Comparison of ENCODE assay signal across 15 cellular contexts in genomic region chr17:8273884-8274444, GRCh38. TPM values are rescaled to one million over a fixed set of nuclear protein-coding genes. Genes with fewer than 3 reads are reported as not detected.
"Had no signal": no experiment of that assay in that cellular context is flagged by ENCODE, and none has a peak within 500 bp of the region (broad histone marks: within the 10 kb centered on the region; RNA-seq: fewer than 3 reads in every experiment).

No MANE protein-coding gene starts in this region.

- DNase-seq: activated CD4-positive, alpha-beta T cell treated with anti-CD3 and anti-CD28 coated beads for 48 hours; activated naive CD4-positive, alpha-beta T cell treated with anti-CD3 and anti-CD28 coated beads, Interleukin-2, amount 10 ng/mL, durations not matched to agents 7 days and 5 days; activated T-cell treated with anti-CD3 and anti-CD28 coated beads for 4 hours; central memory CD4-positive, alpha-beta T cell; effector memory CD4-positive, alpha-beta T cell; left ventricle myocardium inferior; mesendoderm; right cardiac atrium; stimulated activated CD4-positive, alpha-beta T cell treated with anti-CD3 and anti-CD28 coated beads, Interleukin-12 subunit alpha, Interleukin-12 subunit beta, amount 100 ng/mL, for 4 hours; stimulated activated naive CD4-positive, alpha-beta T cell treated with Interleukin-2 at 50 U/mL for 16 hours; upper lobe of left lung had no signal

- H3K4me3 Mint-ChIP-seq: activated naive CD4-positive, alpha-beta T cell treated with anti-CD3 and anti-CD28 coated beads, Interleukin-2, amount 10 ng/mL, durations not matched to agents 7 days and 5 days had no signal

- H3K9me3 ChIP-seq: left ventricle myocardium inferior, suprapubic skin, upper lobe of left lung had no signal

- H3K27ac Mint-ChIP-seq: activated naive CD4-positive, alpha-beta T cell treated with anti-CD3 and anti-CD28 coated beads, Interleukin-2, amount 10 ng/mL, durations not matched to agents 7 days and 5 days; activated T-helper 2 cell treated with anti-CD3 and anti-CD28 coated beads, Interferon-gamma antibody, Interleukin-2, Interleukin-4, amounts not matched to agents 10 μg/mL and 5 μg/mL and 100 μg/mL, durations not matched to agents 14 hours and 24 hours and 36 hours had no signal

- H3K27ac ChIP-seq: epithelial cell of prostate, left ventricle myocardium inferior, suprapubic skin, upper lobe of left lung had no signal

- H3K4me1 ChIP-seq: left ventricle myocardium inferior, suprapubic skin, upper lobe of left lung had no signal

- H3K27me3 ChIP-seq: suprapubic skin, upper lobe of left lung had no signal

- H3K4me3 ChIP-seq: left ventricle myocardium inferior, suprapubic skin, upper lobe of left lung had no signal

- H3K27me3 Mint-ChIP-seq: activated naive CD4-positive, alpha-beta T cell treated with anti-CD3 and anti-CD28 coated beads, Interleukin-2, amount 10 ng/mL, durations not matched to agents 7 days and 5 days had no signal

- H3K4me1 Mint-ChIP-seq: activated naive CD4-positive, alpha-beta T cell treated with anti-CD3 and anti-CD28 coated beads, Interleukin-2, amount 10 ng/mL, durations not matched to agents 7 days and 5 days had no signal

- H3K9me3 Mint-ChIP-seq: activated naive CD4-positive, alpha-beta T cell treated with anti-CD3 and anti-CD28 coated beads, Interleukin-2, amount 10 ng/mL, durations not matched to agents 7 days and 5 days; activated T-helper 2 cell treated with anti-CD3 and anti-CD28 coated beads, Interferon-gamma antibody, Interleukin-2, Interleukin-4, amounts not matched to agents 10 μg/mL and 5 μg/mL and 100 μg/mL, durations not matched to agents 14 hours and 24 hours and 36 hours had no signal

- ATAC-seq: right cardiac atrium had no signal

RNA-seq across cellular contexts. Expression of gene ARHGEF15, which starts 36.1 kb away (rescaled TPM):
- total RNA-seq: activated CD8-positive, alpha-beta memory T cell treated with anti-CD3 and anti-CD28 coated beads for 36 hours; activated T-helper 2 cell treated with anti-CD3 and anti-CD28 coated beads, Interferon-gamma antibody, Interleukin-2, Interleukin-4, amounts not matched to agents 10 μg/mL and 5 μg/mL and 100 μg/mL, durations not matched to agents 14 hours and 24 hours and 36 hours had no signal
